Comparison of ENCODE assay signal across 10 cellular contexts in the genomic region with DNA sequence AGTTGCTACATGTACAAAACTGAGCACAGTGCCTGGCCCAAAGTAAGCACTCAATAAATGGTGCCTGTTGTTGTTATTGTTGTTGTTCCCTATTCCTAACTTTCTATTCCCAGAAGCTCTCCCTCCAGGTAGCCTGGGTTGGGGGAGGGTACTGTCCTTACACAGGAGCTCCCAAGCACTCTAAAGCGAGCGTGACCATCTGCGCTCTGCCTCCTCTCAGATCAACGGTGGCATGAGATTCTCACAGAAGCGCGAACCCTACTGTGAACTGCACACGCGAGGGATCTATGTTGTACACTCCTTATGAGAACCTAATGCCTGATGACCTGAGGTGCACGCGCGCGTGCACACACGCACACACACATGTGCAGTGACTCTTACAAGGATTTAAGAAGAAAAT. TPM values are rescaled to one million over a fixed set of nuclear protein-coding genes. Genes with fewer than 3 reads are reported as not detected.
DNase-seq lines count a peak whose midpoint lies in the region; TF ChIP-seq lines count a peak whose summit lies in the region.
"Had no signal": no experiment of that assay in that cellular context is flagged by ENCODE, and none has a peak within 500 bp of the region (broad histone marks: within the 10 kb centered on the region; RNA-seq: fewer than 3 reads in every experiment).

No MANE protein-coding gene starts in this region.

- intact Hi-C loops in activated CD4-positive, alpha-beta memory T cell treated with anti-CD3 and anti-CD28 coated beads for 36 hours (cut with micrococcal nuclease) = loop anchor here (2.0 to 5.0 kb wide), 4 partner anchors 25 to 218 kb away; a partner anchor contains a TSS
- intact Hi-C loops in stomach (cut with DNase I; ENCODE audit: low total_unique reads) = no loop called here

- no peak overlapping the region for H3K4me3 Mint-ChIP-seq in activated CD4-positive, alpha-beta memory T cell treated with anti-CD3 and anti-CD28 coated beads, Interleukin-2, amount 10 ng/mL, durations not matched to agents 7 days and 5 days
- no peak overlapping the region for H3K4me3 Mint-ChIP-seq in activated CD4-positive, alpha-beta memory T cell treated with anti-CD3 and anti-CD28 coated beads for 36 hours

- H3K27ac Mint-ChIP-seq in activated CD4-positive, alpha-beta memory T cell treated with anti-CD3 and anti-CD28 coated beads, Interleukin-2, amount 10 ng/mL, durations not matched to agents 7 days and 5 days = peak overlapping the region; percentile 68
- no peak overlapping the region for H3K27ac Mint-ChIP-seq in activated CD4-positive, alpha-beta memory T cell treated with anti-CD3 and anti-CD28 coated beads for 36 hours

- no peaks in the 10 kb centered on the region for H3K27me3 ChIP-seq in stomach

- TF ChIP-seq POLR2A in stomach (IDR thresholded peaks at IDR 0.05) = no peak

- H3K27me3 Mint-ChIP-seq in activated CD4-positive, alpha-beta memory T cell treated with anti-CD3 and anti-CD28 coated beads, Interleukin-2, amount 10 ng/mL, durations not matched to agents 7 days and 5 days = no peaks in the 10 kb centered on the region
- peaks cover 2% of the 10 kb centered on the region for H3K27me3 Mint-ChIP-seq in activated CD4-positive, alpha-beta memory T cell treated with anti-CD3 and anti-CD28 coated beads for 36 hours

- POLR2A ChIA-PET in activated CD4-positive, alpha-beta memory T cell treated with anti-CD3 and anti-CD28 coated beads, Interleukin-2, amount 10 ng/mL, durations not matched to agents 7 days and 5 days (lab: Charles Lee) = interaction anchor here (1.1 to 3.1 kb wide), 4 partner anchors 33 to 131 kb away, joined by 4 to 33 read pairs (median 6); a partner anchor contains a TSS
- POLR2A ChIA-PET in activated CD4-positive, alpha-beta memory T cell treated with anti-CD3 and anti-CD28 coated beads for 36 hours (lab: Charles Lee) = interaction anchor here (2.1 to 4.2 kb wide), 2 partner anchors 25 to 35 kb away, joined by 7 to 20 read pairs; a partner anchor contains a TSS
- POLR2A ChIA-PET in RWPE1 (lab: Yijun Ruan, JAX; ENCODE audit: low non-redundant PET) = interaction anchor here (0.6 kb wide), 1 partner anchor 461 kb away, joined by 3 read pairs; no protein-coding TSS in a partner anchor

- WGBS in stomach, 5 donors = 88 to 98% (median 94%) methylated on average over 9 to 13 of the region's 13 CpGs

- no peaks in the 10 kb centered on the region for H3K9me3 ChIP-seq in stomach

- CTCF ChIA-PET in activated CD4-positive, alpha-beta memory T cell treated with anti-CD3 and anti-CD28 coated beads, Interleukin-2, amount 10 ng/mL, durations not matched to agents 7 days and 5 days (lab: Charles Lee) = interaction anchor here (1.1 to 5.2 kb wide), 7 partner anchors 10 to 568 kb away, joined by 3 to 24 read pairs (median 6); a partner anchor contains a TSS
- CTCF ChIA-PET in activated CD4-positive, alpha-beta memory T cell treated with anti-CD3 and anti-CD28 coated beads for 36 hours (lab: Charles Lee) = interaction anchor here (0.6 to 6.7 kb wide), 5 partner anchors 37 to 553 kb away, joined by 3 to 100 read pairs (median 3); no protein-coding TSS in a partner anchor
- CTCF ChIA-PET in RWPE1 (lab: Yijun Ruan, JAX) = interaction anchor here (2.2 kb wide), 1 partner anchor 80 kb away, joined by 6 read pairs; no protein-coding TSS in a partner anchor

- no peak for TF ChIP-seq EP300 in stomach (IDR thresholded peaks at IDR 0.05)

- peaks cover 47% of the 10 kb centered on the region for H3K4me1 Mint-ChIP-seq in activated CD4-positive, alpha-beta memory T cell treated with anti-CD3 and anti-CD28 coated beads, Interleukin-2, amount 10 ng/mL, durations not matched to agents 7 days and 5 days
- H3K4me1 Mint-ChIP-seq in activated CD4-positive, alpha-beta memory T cell treated with anti-CD3 and anti-CD28 coated beads for 36 hours (ENCODE audit: low read depth) = peaks cover 25% of the 10 kb centered on the region

- no peaks in the 10 kb centered on the region for H3K9me3 Mint-ChIP-seq in activated CD4-positive, alpha-beta memory T cell treated with anti-CD3 and anti-CD28 coated beads, Interleukin-2, amount 10 ng/mL, durations not matched to agents 7 days and 5 days
- H3K9me3 Mint-ChIP-seq in activated CD4-positive, alpha-beta memory T cell treated with anti-CD3 and anti-CD28 coated beads for 36 hours = no peaks in the 10 kb centered on the region

- H3K36me3 Mint-ChIP-seq in activated CD4-positive, alpha-beta memory T cell treated with anti-CD3 and anti-CD28 coated beads, Interleukin-2, amount 10 ng/mL, durations not matched to agents 7 days and 5 days (ENCODE audit: low read depth) = peaks cover 70% of the 10 kb centered on the region
- peaks cover 42% of the 10 kb centered on the region for H3K36me3 Mint-ChIP-seq in activated CD4-positive, alpha-beta memory T cell treated with anti-CD3 and anti-CD28 coated beads for 36 hours

- H3K4me1 ChIP-seq in stomach = peaks cover 33 to 74% (median 47%) of the 10 kb centered on the region in 4 donors

- H3K36me3 ChIP-seq in stomach = peaks cover 11 to 65% (median 36%) of the 10 kb centered on the region in 4 donors

- TF ChIP-seq CTCF in RWPE1 (conservative IDR thresholded peaks at IDR 0.05; ENCODE audit: low read depth) = no peak
- TF ChIP-seq CTCF in stomach (IDR thresholded peaks at IDR 0.05) = no peak

- no peak for DNase-seq in activated CD4-positive, alpha-beta memory T cell treated with anti-CD3 and anti-CD28 coated beads, Interleukin-2, amount 10 ng/mL, durations not matched to agents 7 days and 5 days
- DNase-seq in activated CD4-positive, alpha-beta memory T cell treated with anti-CD3 and anti-CD28 coated beads for 36 hours = no peak
- no peak for DNase-seq in RWPE1 (ENCODE audit: low spot score)
- peak; percentile 20 for DNase-seq in fibroblast of gingiva (ENCODE audit: low read depth)
- no peak for DNase-seq in stomach
- no peak for DNase-seq in NCI-H1436 treated with DMSO at 0.1 percent for 48 hours (lab: John Stamatoyannopoulos, UW)
- DNase-seq in occipital lobe (lab: John Stamatoyannopoulos, UW) = no peak
- no peak for DNase-seq in SKM-1 treated with dmso at 0.1 percent for 144 hours (lab: John Stamatoyannopoulos, UW; ENCODE audit: unreplicated experiment)
- DNase-seq: activated CD4-positive, alpha-beta T cell treated with anti-CD3 and anti-CD28 coated beads for 48 hours; NCI-H2107 had no signal

- no peak overlapping the region for H3K4me3 ChIP-seq in stomach

- H3K27ac ChIP-seq in RWPE1 = peak overlapping the region; percentile 71
- peak overlapping the region in 3 of 5 donors; percentile 68 to 71 (median 70) for H3K27ac ChIP-seq in stomach

RNA-seq across cellular contexts. Expression of a gene that starts 33.9 kb away (rescaled TPM):
- total RNA-seq in activated CD4-positive, alpha-beta memory T cell treated with anti-CD3 and anti-CD28 coated beads, Interleukin-2, amount 10 ng/mL, durations not matched to agents 7 days and 5 days = 100 to 1,000 TPM; 558 to 566 TPM
- 100 to 1,000 TPM; 131 to 132 TPM for total RNA-seq in activated CD4-positive, alpha-beta memory T cell treated with anti-CD3 and anti-CD28 coated beads for 36 hours
- 1,000 to 10,000 TPM in 1 of 5 donors, 100 to 1,000 TPM in 4; 292 to 1,332 (median 460) TPM for total RNA-seq in stomach
- polyA plus RNA-seq in stomach = 100 to 1,000 TPM; 600 to 928 (median 774) TPM
- 46.2 TPM for total RNA-seq in occipital lobe
